In the genomic region with DNA sequence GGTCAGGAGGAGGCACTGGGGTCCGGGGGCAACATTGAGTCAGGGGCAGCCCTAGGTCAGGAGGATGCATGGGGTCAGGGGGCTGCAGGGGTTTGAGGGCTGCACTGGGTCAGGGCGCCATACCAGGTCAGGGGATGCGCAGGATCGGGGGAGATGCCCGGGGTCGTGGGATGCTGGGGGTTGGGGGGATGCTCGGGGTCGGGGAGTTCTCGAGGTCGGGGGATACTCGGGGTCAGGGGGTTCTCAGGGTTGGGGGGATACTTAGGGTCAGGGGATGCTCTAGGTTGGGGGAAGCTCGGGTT, we compare ENCODE assay signal across 9 cellular contexts. TPM values are rescaled to one million over a fixed set of nuclear protein-coding genes. Genes with fewer than 3 reads are reported as not detected.
DNase-seq lines count a peak whose midpoint lies in the region; ATAC-seq, FAIRE-seq and TF ChIP-seq lines count a peak whose summit lies in the region.
"Had no signal": no experiment of that assay in that cellular context is flagged by ENCODE, and none has a peak within 500 bp of the region (broad histone marks: within the 10 kb centered on the region; RNA-seq: fewer than 3 reads in every experiment).

No MANE protein-coding gene starts in this region.

- H3K79me2 ChIP-seq in astrocyte (ENCODE audit: insufficient read depth, low read length), result peaks cover 42% of the 10 kb centered on the region

- H3K4me3 ChIP-seq in left ventricle myocardium inferior, result peak overlapping the region; percentile 100
- H3K4me3 ChIP-seq in astrocyte (ENCODE audit: insufficient read depth, low read depth, low read length), result peak overlapping the region; percentile 98
- H3K4me3 ChIP-seq in uterus, result peak overlapping the region; percentile 63 to 99

- TF ChIP-seq CTCF in left ventricle myocardium inferior (IDR thresholded peaks at IDR 0.05; ENCODE audit: borderline replicate concordance), result no peak
- no peak for TF ChIP-seq CTCF in astrocyte (IDR thresholded peaks at IDR 0.05; ENCODE audit: insufficient read depth, low read depth, low read length)
- no peak for TF ChIP-seq CTCF in uterus (IDR thresholded peaks at IDR 0.05)

- H3K4me1 ChIP-seq in left ventricle myocardium inferior, result peaks cover 32% of the 10 kb centered on the region
- peaks cover 9% of the 10 kb centered on the region for H3K4me1 ChIP-seq in astrocyte (ENCODE audit: insufficient read depth, low read length)
- H3K4me1 ChIP-seq in uterus, result no peaks in the 10 kb centered on the region

- H3K9me3 Mint-ChIP-seq in astrocyte (ENCODE audit: unreplicated experiment) (peaks cover 2% of the 10 kb centered on the region), memory B cell (no peaks in the 10 kb centered on the region)

- no peak for TF ChIP-seq POLR2A in uterus (IDR thresholded peaks at IDR 0.05)

- DNase-seq in left ventricle myocardium inferior, result no peak
- DNase-seq in Right ventricle myocardium superior, result no peak
- no peak for DNase-seq in astrocyte (ENCODE audit: low read depth)
- no peak for DNase-seq in memory B cell (ENCODE audit: low spot score in 2 of 2)
- DNase-seq in uterus, result no peak
- DNase-seq in NCI-H446 (lab: John Stamatoyannopoulos, UW), result no peak
- no peak for DNase-seq in activated CD8-positive, alpha-beta memory T cell treated with anti-CD3 and anti-CD28 coated beads, Interleukin-2, amount 50 U/mL, for 48 hours
- DNase-seq in iPS-NIHi11 (ENCODE audit: low spot score), result no peak
- DNase-seq: testis had no signal

- peaks cover 8% of the 10 kb centered on the region for H3K36me3 Mint-ChIP-seq in astrocyte (ENCODE audit: low read depth, unreplicated experiment)
- no peaks in the 10 kb centered on the region for H3K36me3 Mint-ChIP-seq in memory B cell

- H3K27ac Mint-ChIP-seq in astrocyte (ENCODE audit: unreplicated experiment), result no peak overlapping the region
- no peak overlapping the region for H3K27ac Mint-ChIP-seq in memory B cell

- H3K27ac ChIP-seq in left ventricle myocardium inferior (replicated peaks) (no peak overlapping the region), astrocyte (ENCODE audit: low read depth, low read length) (no peak overlapping the region), uterus (no peak overlapping the region)

- H3K36me3 ChIP-seq in left ventricle myocardium inferior (peaks cover 3% of the 10 kb centered on the region), astrocyte (ENCODE audit: insufficient read depth, low read length) (no peaks in the 10 kb centered on the region), uterus (no peaks in the 10 kb centered on the region)

- H3K9me3 ChIP-seq in left ventricle myocardium inferior (replicated peaks) (no peaks in the 10 kb centered on the region), astrocyte (ENCODE audit: insufficient read depth, low read depth, low read length) (no peaks in the 10 kb centered on the region), uterus (no peaks in the 10 kb centered on the region)
- H3K9me3 ChIP-seq: testis had no signal

- peak overlapping the region; percentile 100 for H2AFZ ChIP-seq in astrocyte (ENCODE audit: low read depth, low read length)

- peak overlapping the region; percentile 86 for H3K9ac ChIP-seq in astrocyte (ENCODE audit: low read length)

- H3K4me1 Mint-ChIP-seq in astrocyte (ENCODE audit: low read depth, unreplicated experiment) (peaks cover 7% of the 10 kb centered on the region), memory B cell (peaks cover 21% of the 10 kb centered on the region)

- peak overlapping the region; percentile 98 for H3K4me3 Mint-ChIP-seq in astrocyte (ENCODE audit: unreplicated experiment)
- H3K4me3 Mint-ChIP-seq in memory B cell, result peak overlapping the region; percentile 96

- H3K27me3 ChIP-seq in left ventricle myocardium inferior (ENCODE audit: low read depth) (no peaks in the 10 kb centered on the region), astrocyte (ENCODE audit: insufficient read depth, low read length) (no peaks in the 10 kb centered on the region), uterus (no peaks in the 10 kb centered on the region)
- H3K27me3 ChIP-seq: testis had no signal

- H3K27me3 Mint-ChIP-seq in astrocyte (ENCODE audit: low read depth, unreplicated experiment) (no peaks in the 10 kb centered on the region), memory B cell (no peaks in the 10 kb centered on the region)

- intact Hi-C loops in left ventricle myocardium inferior (cut with micrococcal nuclease), result no loop called here
- intact Hi-C loops in Right ventricle myocardium superior (cut with DNase I), result no loop called here
- intact Hi-C loops in uterus (cut with DNase I; ENCODE audit: low total_unique reads), result no loop called here

- H4K20me1 ChIP-seq in astrocyte (ENCODE audit: insufficient read depth, low read length), result peaks cover 10% of the 10 kb centered on the region

- H3K4me2 ChIP-seq in astrocyte (ENCODE audit: low read length), result peak overlapping the region; percentile 98

- no peak for ATAC-seq in Right ventricle myocardium superior (ENCODE audit: poor library complexity)
- no peak for ATAC-seq in memory B cell (ENCODE audit: low read depth)

- FAIRE-seq in astrocyte (lab: Jason Lieb, UNC), result no peak

RNA-seq across cellular contexts. Expression of a gene that starts 0.7 kb away (rescaled TPM):
- total RNA-seq in left ventricle myocardium inferior (15.6 TPM), Right ventricle myocardium superior (11.3 TPM), astrocyte (44.4 and 49.7 TPM in 2 replicates), uterus (10 to 100 TPM; 12.3 to 27.0 (median 22.9) TPM)

RNA-seq across cellular contexts. Expression of a gene that starts 36.8 kb away (rescaled TPM):
- total RNA-seq in left ventricle myocardium inferior (not detected), Right ventricle myocardium superior (not detected), astrocyte (1.3 and 1.6 TPM in 2 replicates), uterus (1 to 10 TPM in 3 of 4 donors, not detected in 1; 1.5 to 2.8 (median 2.8) TPM)
